In the genomic region with DNA sequence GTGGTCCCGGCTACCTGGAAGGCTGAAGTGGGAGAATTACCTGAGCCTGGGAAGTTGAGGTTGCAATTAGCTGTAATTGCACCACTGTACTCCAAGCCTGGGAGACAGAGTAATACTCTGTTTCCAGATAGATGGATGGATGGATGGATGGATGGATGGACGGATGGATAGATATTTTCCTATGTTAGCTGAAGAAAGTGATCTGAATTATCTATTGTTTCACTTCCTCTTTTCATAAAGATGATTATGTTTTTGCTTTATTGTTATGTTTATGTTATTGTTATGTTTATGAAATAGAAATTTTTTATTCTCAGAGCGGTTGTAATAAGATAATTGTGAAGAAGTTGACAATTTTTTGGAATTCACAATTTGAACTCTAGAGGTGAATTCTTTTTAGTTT, we compare ENCODE assay signal across 1 cellular context.
TF ChIP-seq lines count a peak whose summit lies in the region.

No MANE protein-coding gene starts in this region.

TF ChIP-seq in GM12878, 131 proteins besides CTCF, POLR2A, EP300 and RAD21:
- TF ChIP-seq BCLAF1 (IDR thresholded peaks at IDR 0.05) (no peak), SKIL (IDR thresholded peaks at IDR 0.05; ENCODE audit: low read depth, poor library complexity, severe bottlenecking) (no peak), SPI1 (IDR thresholded peaks at IDR 0.05; ENCODE audit: borderline replicate concordance, insufficient read depth, low read depth, low read length) (peak; percentile 76)
- TF ChIP-seq, protein P1, sequence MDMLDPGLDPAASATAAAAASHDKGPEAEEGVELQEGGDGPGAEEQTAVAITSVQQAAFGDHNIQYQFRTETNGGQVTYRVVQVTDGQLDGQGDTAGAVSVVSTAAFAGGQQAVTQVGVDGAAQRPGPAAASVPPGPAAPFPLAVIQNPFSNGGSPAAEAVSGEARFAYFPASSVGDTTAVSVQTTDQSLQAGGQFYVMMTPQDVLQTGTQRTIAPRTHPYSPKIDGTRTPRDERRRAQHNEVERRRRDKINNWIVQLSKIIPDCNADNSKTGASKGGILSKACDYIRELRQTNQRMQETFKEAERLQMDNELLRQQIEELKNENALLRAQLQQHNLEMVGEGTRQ (IDR thresholded peaks at IDR 0.05; ENCODE audit: borderline replicate concordance, low read depth, low read length), result no peak
